In the genomic region with DNA sequence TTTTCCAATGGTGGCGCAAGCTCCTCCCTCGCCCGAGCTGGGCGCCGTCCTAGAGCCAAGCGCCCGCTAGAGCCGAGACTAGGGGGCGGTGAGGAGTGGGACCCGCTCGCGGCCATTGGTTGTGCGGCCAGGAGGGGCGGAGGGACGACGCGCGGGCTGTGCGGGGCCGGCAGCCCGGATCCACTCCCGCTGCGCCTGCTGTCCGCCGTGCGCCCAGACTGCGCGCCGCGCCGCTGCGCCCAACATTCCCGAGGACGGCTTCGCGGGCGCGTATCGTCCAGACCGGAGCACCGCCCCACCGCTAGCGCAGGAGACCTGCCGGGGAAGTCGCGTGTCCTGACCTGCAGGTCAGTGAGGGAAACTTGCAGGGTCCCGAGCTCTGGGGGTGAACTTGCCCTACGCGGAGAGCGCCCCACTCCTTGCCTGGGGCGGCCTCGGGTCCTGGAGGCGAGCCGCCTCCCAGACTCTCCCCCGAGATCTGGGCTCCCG, we compare ENCODE assay signal across 9 cellular contexts. TPM values are rescaled to one million over a fixed set of nuclear protein-coding genes. Genes with fewer than 3 reads are reported as not detected.
DNase-seq lines count a peak whose midpoint lies in the region; ATAC-seq and TF ChIP-seq lines count a peak whose summit lies in the region.
"Had no signal": no experiment of that assay in that cellular context is flagged by ENCODE, and none has a peak within 500 bp of the region (broad histone marks: within the 10 kb centered on the region; RNA-seq: fewer than 3 reads in every experiment).

SERTM1 (plus strand) TSS at position 183 of the 489 bp plus-strand sequence. CDS start 21,059 bp downstream, outside the sequence.

- H3K27ac Mint-ChIP-seq in activated T-cell treated with anti-CD3 and anti-CD28 coated beads, Interleukin-2, amount 50 U/mL, for 24 hours = no peak within 1 kb of the TSS
- H3K27ac Mint-ChIP-seq: activated naive CD8-positive, alpha-beta T cell had no signal

- H2AFZ ChIP-seq in trophoblast cell (ENCODE audit: insufficient read depth, low read length, poor library complexity) = peak within 1 kb of the TSS; percentile 5

- H3K23ac ChIP-seq in trophoblast cell (ENCODE audit: low read length) = no peak within 1 kb of the TSS

- H3K36me3 ChIP-seq in gastroesophageal sphincter = no peaks in the 10 kb centered on the region
- H3K36me3 ChIP-seq in trophoblast cell (ENCODE audit: control insufficient read depth in 1 of 2, insufficient read depth in 2 of 2, low read length in 2 of 2) = no peaks in the 10 kb centered on the region

- H2BK5ac ChIP-seq in trophoblast cell (ENCODE audit: low read depth, low read length, poor library complexity) = no peak within 1 kb of the TSS

- H4K91ac ChIP-seq in trophoblast cell (ENCODE audit: low read depth, low read length) = no peak within 1 kb of the TSS

- no CpG with 5 or more reads among the region's 56 CpGs for WGBS in gastroesophageal sphincter (ENCODE audit: low coverage in 1 of 2), 2 donors
- WGBS in trophoblast cell (ENCODE audit: extremely low coverage, insufficient coverage, insufficient read length) = no CpG with 5 or more reads among the region's 56 CpGs

- H3K36me3 Mint-ChIP-seq in activated T-cell treated with anti-CD3 and anti-CD28 coated beads, Interleukin-2, amount 50 U/mL, for 24 hours (ENCODE audit: low read depth) = no peaks in the 10 kb centered on the region
- H3K36me3 Mint-ChIP-seq: activated naive CD8-positive, alpha-beta T cell had no signal

- TF ChIP-seq EP300 in gastroesophageal sphincter (IDR thresholded peaks at IDR 0.05) = no peak

- H3K4me3 Mint-ChIP-seq in activated T-cell treated with anti-CD3 and anti-CD28 coated beads, Interleukin-2, amount 50 U/mL, for 24 hours = no peak within 1 kb of the TSS
- H3K4me3 Mint-ChIP-seq: activated naive CD8-positive, alpha-beta T cell had no signal

- H2AK5ac ChIP-seq in trophoblast cell (ENCODE audit: low read length) = no peak within 1 kb of the TSS

- H2BK120ac ChIP-seq in trophoblast cell (ENCODE audit: insufficient read depth, low read length, poor library complexity) = no peak within 1 kb of the TSS

- no peak within 1 kb of the TSS for H4K12ac ChIP-seq in trophoblast cell (ENCODE audit: low read depth, low read length)

- ATAC-seq in gastroesophageal sphincter = peak; percentile 34

- peak within 1 kb of the TSS; percentile 94 for H3K4me2 ChIP-seq in trophoblast cell (ENCODE audit: low read length)

- H3K9ac ChIP-seq in trophoblast cell (ENCODE audit: low read length) = no peak within 1 kb of the TSS

- peak within 1 kb of the TSS in 1 of 2 donors; percentile 31 for H3K4me3 ChIP-seq in gastroesophageal sphincter
- H3K4me3 ChIP-seq in trophoblast cell (ENCODE audit: low read depth, low read length) = peak within 1 kb of the TSS; percentile 69

- no peaks in the 10 kb centered on the region for H3K79me2 ChIP-seq in trophoblast cell (ENCODE audit: control insufficient read depth, insufficient read depth, low read length, poor library complexity)

- no peak within 1 kb of the TSS for H2BK12ac ChIP-seq in trophoblast cell (ENCODE audit: low read length)

- no peak within 1 kb of the TSS for H4K8ac ChIP-seq in trophoblast cell (ENCODE audit: low read depth, low read length)

- DNase-seq in EL (peak; percentile 6), NCI-H526 treated with DMSO at 0.1 percent for 48 hours (lab: John Stamatoyannopoulos, UW) (peak; percentile 21), trophoblast cell (peak in 1 of 2 donors; percentile 15), NCI-H2107 (lab: John Stamatoyannopoulos, UW) (no peak)
- DNase-seq in activated T-cell treated with anti-CD3 and anti-CD28 coated beads, Interleukin-2, amount 50 U/mL, for 24 hours = no peak
- DNase-seq in activated CD8-positive, alpha-beta memory T cell treated with anti-CD3 and anti-CD28 coated beads, Interleukin-2, amount 50 U/mL, for 48 hours = no peak
- no peak for DNase-seq in activated CD4-positive, alpha-beta T cell treated with anti-CD3 and anti-CD28 coated beads, Interleukin-2, amount 50 U/mL, for 1 hour

- peaks cover 6% of the 10 kb centered on the region for H3K9me3 Mint-ChIP-seq in activated T-cell treated with anti-CD3 and anti-CD28 coated beads, Interleukin-2, amount 50 U/mL, for 24 hours

- no peaks in the 10 kb centered on the region for H3K9me3 ChIP-seq in gastroesophageal sphincter
- peaks cover 2% of the 10 kb centered on the region for H3K9me3 ChIP-seq in trophoblast cell (ENCODE audit: insufficient read depth, low read depth, low read length)

- peaks cover 46% of the 10 kb centered on the region for H3K27me3 ChIP-seq in gastroesophageal sphincter
- peaks cover 16% of the 10 kb centered on the region for H3K27me3 ChIP-seq in trophoblast cell (ENCODE audit: insufficient read depth, low read length)

- H3K14ac ChIP-seq in trophoblast cell (ENCODE audit: low read length) = no peak within 1 kb of the TSS

- TF ChIP-seq POLR2A in gastroesophageal sphincter (IDR thresholded peaks at IDR 0.05) = no peak

- H3K18ac ChIP-seq in trophoblast cell (ENCODE audit: low read length) = no peak within 1 kb of the TSS

- H3K4me1 ChIP-seq in gastroesophageal sphincter = peaks cover 0 to 10% (median 0%) of the 10 kb centered on the region in 3 donors
- H3K4me1 ChIP-seq in trophoblast cell (ENCODE audit: control insufficient read depth in 1 of 2, insufficient read depth in 2 of 2, low read length in 2 of 2) = peaks cover 7 to 8% of the 10 kb centered on the region in 2 experiments

- TF ChIP-seq CTCF in gastroesophageal sphincter (IDR thresholded peaks at IDR 0.05) = no peak

- no peak within 1 kb of the TSS for H3K27ac ChIP-seq in gastroesophageal sphincter
- no peak within 1 kb of the TSS for H3K27ac ChIP-seq in trophoblast cell (ENCODE audit: low read depth, low read length)

- H3K27me3 Mint-ChIP-seq in activated T-cell treated with anti-CD3 and anti-CD28 coated beads, Interleukin-2, amount 50 U/mL, for 24 hours = peaks cover 57% of the 10 kb centered on the region

- no peak within 1 kb of the TSS for H3K4ac ChIP-seq in trophoblast cell (ENCODE audit: low read depth, low read length)

- H3K79me1 ChIP-seq in trophoblast cell (ENCODE audit: low read length) = no peaks in the 10 kb centered on the region

- no peaks in the 10 kb centered on the region for H3K4me1 Mint-ChIP-seq in activated T-cell treated with anti-CD3 and anti-CD28 coated beads, Interleukin-2, amount 50 U/mL, for 24 hours (ENCODE audit: low read depth)

RNA-seq across cellular contexts. Expression of gene SERTM1, which starts in this region (rescaled TPM):
- total RNA-seq in gastroesophageal sphincter = under 1 TPM in 1 of 4 donors, not detected in 3; 0.13 TPM
- 0.03 and 0.04 TPM in 2 replicates for polyA plus RNA-seq in trophoblast cell (2013)

Comparison
In these comparisons a context has a peak if more than half of its experiments do, and no peak if none do; other contexts are left out.
1. Peak in ATAC-seq in gastroesophageal sphincter; RNA of the gene not detected or under 1 TPM.
2. DNase-seq: peak in EL (single experiment) and NCI-H526 treated with DMSO at 0.1 percent for 48 hours (single experiment); none in activated T-cell treated with anti-CD3 and anti-CD28 coated beads, Interleukin-2, amount 50 U/mL, for 24 hours (single experiment), activated CD8-positive, alpha-beta memory T cell treated with anti-CD3 and anti-CD28 coated beads, Interleukin-2, amount 50 U/mL, for 48 hours (single experiment), NCI-H2107 (single experiment) and activated CD4-positive, alpha-beta T cell treated with anti-CD3 and anti-CD28 coated beads, Interleukin-2, amount 50 U/mL, for 1 hour (single experiment).